In genomic region chr6:24419526-24419925, GRCh38 we compare ENCODE assay signal across 1 cellular context.
TF ChIP-seq lines count a peak whose summit lies in the region.

No MANE protein-coding gene starts in this region.

TF ChIP-seq in GM23338, 12 proteins besides CTCF, POLR2A, EP300 and RAD21 (continued from another document):
- TF ChIP-seq ZNF462 (CRISPR knock-in tag; IDR thresholded peaks at IDR 0.05) (no peak), EZH2phosphoT487 (IDR thresholded peaks at IDR 0.05; ENCODE audit: unreplicated experiment) (no peak), EZH2 (IDR thresholded peaks at IDR 0.05; ENCODE audit: low read depth, unreplicated experiment) (no peak)
